Comparison of ENCODE assay signal across 9 cellular contexts in genomic region chr10:118340486-118340885, GRCh38. TPM values are rescaled to one million over a fixed set of nuclear protein-coding genes. Genes with fewer than 3 reads are reported as not detected.
DNase-seq lines count a peak whose midpoint lies in the region; ATAC-seq and TF ChIP-seq lines count a peak whose summit lies in the region.
"Had no signal": no experiment of that assay in that cellular context is flagged by ENCODE, and none has a peak within 500 bp of the region (broad histone marks: within the 10 kb centered on the region; RNA-seq: fewer than 3 reads in every experiment).

No MANE protein-coding gene starts in this region.

- H3K9ac ChIP-seq in OCI-LY1 (ENCODE audit: low read length) (peak overlapping the region; percentile 79), smooth muscle cell (ENCODE audit: low read depth) (no peak overlapping the region)

- H2AFZ ChIP-seq in OCI-LY1 (ENCODE audit: low read length) (no peak overlapping the region), smooth muscle cell (ENCODE audit: low read depth) (no peak overlapping the region)

- no peaks in the 10 kb centered on the region for H3K9me3 Mint-ChIP-seq in activated CD4-positive, alpha-beta T cell treated with anti-CD3 and anti-CD28 coated beads, Interleukin-2, amount 10 ng/mL, durations not matched to agents 7 days and 5 days
- no peaks in the 10 kb centered on the region for H3K9me3 Mint-ChIP-seq in effector memory CD8-positive, alpha-beta T cell

- WGBS in smooth muscle cell (ENCODE audit: low lambda C conversion rate): 94% methylated on average over 2 of the region's 2 CpGs

- H3K9me2 ChIP-seq in OCI-LY1 (ENCODE audit: low read depth, low read length): no peaks in the 10 kb centered on the region

- intact Hi-C loops in left lung (cut with DNase I): no loop called here

- H3K4me2 ChIP-seq in OCI-LY1 (ENCODE audit: low read length) (peak overlapping the region; percentile 90), smooth muscle cell (peak overlapping the region; percentile 89)

- CTCF ChIA-PET in activated CD4-positive, alpha-beta T cell treated with anti-CD3 and anti-CD28 coated beads, Interleukin-2, amount 10 ng/mL, durations not matched to agents 7 days and 5 days (lab: Charles Lee): interaction anchor here (0.6 kb wide), 1 partner anchor 198 kb away, joined by 3 read pairs; no protein-coding TSS in a partner anchor

- DNase-seq in activated CD4-positive, alpha-beta T cell treated with anti-CD3 and anti-CD28 coated beads, Interleukin-2, amount 10 ng/mL, durations not matched to agents 7 days and 5 days: no peak
- DNase-seq in activated CD4-positive, alpha-beta T cell treated with anti-CD3 and anti-CD28 coated beads, Interleukin-2, amount 50 U/mL, for 4 hours: no peak
- no peak for DNase-seq in effector memory CD8-positive, alpha-beta T cell
- no peak for DNase-seq in smooth muscle cell (lab: John Stamatoyannopoulos, UW; ENCODE audit: unreplicated experiment)
- no peak for DNase-seq in left lung
- no peak for DNase-seq in nucleus accumbens (lab: John Stamatoyannopoulos, UW)
- DNase-seq: NCI-H510A treated with DMSO at 0.1 percent for 48 hours had no signal

- no peak for ATAC-seq in effector memory CD8-positive, alpha-beta T cell (replicated peaks)
- ATAC-seq in HG03342 (IDR thresholded peaks at IDR 0.05; ENCODE audit: unreplicated experiment): no peak
- ATAC-seq in left lung: no peak

- peaks cover 41% of the 10 kb centered on the region for H3K4me1 ChIP-seq in OCI-LY1 (ENCODE audit: insufficient read depth, low read length, severe bottlenecking)
- peaks cover 10% of the 10 kb centered on the region for H3K4me1 ChIP-seq in smooth muscle cell (ENCODE audit: low read depth)
- H3K4me1 ChIP-seq in left lung: peaks cover 8 to 30% of the 10 kb centered on the region in 2 donors

- no peaks in the 10 kb centered on the region for H3K9me3 ChIP-seq in OCI-LY1 (ENCODE audit: low read length)
- no peaks in the 10 kb centered on the region for H3K9me3 ChIP-seq in smooth muscle cell (replicated peaks; ENCODE audit: low read depth)
- no peaks in the 10 kb centered on the region for H3K9me3 ChIP-seq in left lung

- peaks cover 36% of the 10 kb centered on the region for H3K4me1 Mint-ChIP-seq in activated CD4-positive, alpha-beta T cell treated with anti-CD3 and anti-CD28 coated beads, Interleukin-2, amount 10 ng/mL, durations not matched to agents 7 days and 5 days
- H3K4me1 Mint-ChIP-seq in effector memory CD8-positive, alpha-beta T cell (ENCODE audit: low read depth in 2 of 2): peaks cover 20 to 33% of the 10 kb centered on the region in 2 donors

- H3K36me3 ChIP-seq in OCI-LY1 (ENCODE audit: insufficient read depth, low read length) (peaks cover 24% of the 10 kb centered on the region; the same call in 1 of the 2 replicates), smooth muscle cell (ENCODE audit: low read depth) (peaks cover 14% of the 10 kb centered on the region), left lung (peaks cover 0 to 9% of the 10 kb centered on the region in 2 donors)

- TF ChIP-seq CTCF in OCI-LY1 (IDR thresholded peaks at IDR 0.05; ENCODE audit: low read length): no peak
- TF ChIP-seq CTCF in smooth muscle cell (IDR thresholded peaks at IDR 0.05; ENCODE audit: borderline replicate concordance, insufficient read depth, poor library complexity, severe bottlenecking): no peak
- no peak for TF ChIP-seq CTCF in left lung (IDR thresholded peaks at IDR 0.05)

- H3F3A ChIP-seq in OCI-LY1 (ENCODE audit: insufficient read depth, low read length): no peaks in the 10 kb centered on the region
- no peaks in the 10 kb centered on the region for H3F3A ChIP-seq in smooth muscle cell (ENCODE audit: low read depth)

- H3K27me3 Mint-ChIP-seq in activated CD4-positive, alpha-beta T cell treated with anti-CD3 and anti-CD28 coated beads, Interleukin-2, amount 10 ng/mL, durations not matched to agents 7 days and 5 days: no peaks in the 10 kb centered on the region
- H3K27me3 Mint-ChIP-seq in effector memory CD8-positive, alpha-beta T cell: no peaks in the 10 kb centered on the region

- H3K27ac Mint-ChIP-seq in activated CD4-positive, alpha-beta T cell treated with anti-CD3 and anti-CD28 coated beads, Interleukin-2, amount 10 ng/mL, durations not matched to agents 7 days and 5 days: peak overlapping the region; percentile 42
- no peak overlapping the region for H3K27ac Mint-ChIP-seq in effector memory CD8-positive, alpha-beta T cell

- peak overlapping the region; percentile 87 for H3K4me3 ChIP-seq in OCI-LY1 (ENCODE audit: low read depth, low read length, poor library complexity, severe bottlenecking)
- peak overlapping the region; percentile 83 for H3K4me3 ChIP-seq in smooth muscle cell
- H3K4me3 ChIP-seq in left lung: peak overlapping the region in 1 of 2 donors; percentile 63

- no peaks in the 10 kb centered on the region for H4K20me1 ChIP-seq in OCI-LY1 (ENCODE audit: insufficient read depth, low read length)
- peaks cover 23% of the 10 kb centered on the region for H4K20me1 ChIP-seq in smooth muscle cell (ENCODE audit: low read depth)

- POLR2A ChIA-PET in activated CD4-positive, alpha-beta T cell treated with anti-CD3 and anti-CD28 coated beads, Interleukin-2, amount 10 ng/mL, durations not matched to agents 7 days and 5 days (lab: Charles Lee): no interaction called here

- H3K36me3 Mint-ChIP-seq in activated CD4-positive, alpha-beta T cell treated with anti-CD3 and anti-CD28 coated beads, Interleukin-2, amount 10 ng/mL, durations not matched to agents 7 days and 5 days (ENCODE audit: low read depth): peaks cover 6% of the 10 kb centered on the region
- H3K36me3 Mint-ChIP-seq in effector memory CD8-positive, alpha-beta T cell (ENCODE audit: insufficient read depth): peaks cover 36% of the 10 kb centered on the region

- peaks cover 31% of the 10 kb centered on the region for H3K79me2 ChIP-seq in OCI-LY1 (ENCODE audit: insufficient read depth, low read length)
- peaks cover 51% of the 10 kb centered on the region for H3K79me2 ChIP-seq in smooth muscle cell (ENCODE audit: low read depth)

- H3K27me3 ChIP-seq in OCI-LY1 (ENCODE audit: insufficient read depth, low read length) (no peaks in the 10 kb centered on the region), smooth muscle cell (ENCODE audit: low read depth) (no peaks in the 10 kb centered on the region), left lung (no peaks in the 10 kb centered on the region)

- H3K27ac ChIP-seq in OCI-LY1 (ENCODE audit: low read depth, low read length, poor library complexity, severe bottlenecking) (peak overlapping the region; percentile 32), smooth muscle cell (ENCODE audit: low read depth) (no peak overlapping the region), left lung (peak overlapping the region in 1 of 2 donors; percentile 73)

- H3K4me3 Mint-ChIP-seq in activated CD4-positive, alpha-beta T cell treated with anti-CD3 and anti-CD28 coated beads, Interleukin-2, amount 10 ng/mL, durations not matched to agents 7 days and 5 days: peak overlapping the region; percentile 92
- H3K4me3 Mint-ChIP-seq in effector memory CD8-positive, alpha-beta T cell: peak overlapping the region; percentile 81 to 84

RNA-seq across cellular contexts. Expression of gene FAM204A, which starts 1.6 kb away (rescaled TPM):
- total RNA-seq in activated CD4-positive, alpha-beta T cell treated with anti-CD3 and anti-CD28 coated beads, Interleukin-2, amount 10 ng/mL, durations not matched to agents 7 days and 5 days: 10 to 100 TPM; 54.9 to 59.4 TPM
- total RNA-seq in smooth muscle cell: 73.4 and 82.4 TPM in 2 replicates
- 67.9 and 75.0 TPM in 2 replicates for polyA plus RNA-seq in smooth muscle cell
- 10 to 100 TPM; 39.7 to 54.5 TPM for total RNA-seq in left lung
